Comparison of ENCODE assay signal across 8 cellular contexts in genomic region chr1:98661544-98662353, GRCh38. TPM values are rescaled to one million over a fixed set of nuclear protein-coding genes. Genes with fewer than 3 reads are reported as not detected.
DNase-seq lines count a peak whose midpoint lies in the region; TF ChIP-seq lines count a peak whose summit lies in the region.

TSS of gene SNX7 (plus strand) at chr1:98661721. CDS start at chr1:98661732, 11 bp downstream.

- H3K27me3 ChIP-seq in HAP-1 (ENCODE audit: low read depth) = no peaks in the 10 kb centered on the region

- intact Hi-C loops in activated T-helper 1 cell treated with anti-CD3 and anti-CD28 coated beads, Interleukin-12 subunit alpha, Interleukin-12 subunit beta, Interleukin-2, Interleukin-4 antibody, amounts not matched to agents 30 ng/mL and 10 ng/mL and 1 ng/mL, durations not matched to agents 14 hours and 24 hours and 36 hours (cut with micrococcal nuclease) = no loop called here

- peak; percentile 11 for TF ChIP-seq CTCF in fibroblast of villous mesenchyme (IDR thresholded peaks at IDR 0.05; ENCODE audit: insufficient read depth, low read depth, low read length)

- no peaks in the 10 kb centered on the region for H3K9me3 ChIP-seq in HAP-1

- H3K27me3 Mint-ChIP-seq in activated T-helper 1 cell treated with anti-CD3 and anti-CD28 coated beads, Interleukin-12 subunit alpha, Interleukin-12 subunit beta, Interleukin-2, Interleukin-4 antibody, amounts not matched to agents 30 ng/mL and 10 ng/mL and 1 ng/mL, durations not matched to agents 14 hours and 24 hours and 36 hours (ENCODE audit: insufficient read depth) = peaks cover 31% of the 10 kb centered on the region

- WGBS in urinary bladder = under 1% methylated on average over 80 of the region's 80 CpGs

- H3K27ac Mint-ChIP-seq in activated T-helper 1 cell treated with anti-CD3 and anti-CD28 coated beads, Interleukin-12 subunit alpha, Interleukin-12 subunit beta, Interleukin-2, Interleukin-4 antibody, amounts not matched to agents 30 ng/mL and 10 ng/mL and 1 ng/mL, durations not matched to agents 14 hours and 24 hours and 36 hours = no peak within 1 kb of the TSS

- H3K4me3 ChIP-seq in HAP-1 = peak within 1 kb of the TSS; percentile 50
- H3K4me3 ChIP-seq in fibroblast of villous mesenchyme (ENCODE audit: low read depth, low read length) = peak within 1 kb of the TSS; percentile 88
- H3K4me3 ChIP-seq in urinary bladder (ENCODE audit: low read depth, low read length) = peak within 1 kb of the TSS; percentile 85

- peak; percentile 19 for DNase-seq in activated CD4-positive, alpha-beta T cell treated with anti-CD3 and anti-CD28 coated beads for 48 hours
- DNase-seq in activated CD4-positive, alpha-beta T cell treated with anti-CD3 and anti-CD28 coated beads, Interleukin-2, amount 50 U/mL, for 1 hour = no peak
- DNase-seq in HAP-1 (ENCODE audit: low spot score in 2 of 2) (peak; percentile 51 to 84), NCI-H1105 treated with DMSO at 0.1 percent for 48 hours (lab: John Stamatoyannopoulos, UW) (peak; percentile 74), fibroblast of villous mesenchyme (ENCODE audit: low read depth) (peak; percentile 77), myocyte (ENCODE audit: low read depth) (peak; percentile 87)
- no peak for DNase-seq in activated T-helper 1 cell treated with anti-CD3 and anti-CD28 coated beads, Interleukin-12 subunit alpha, Interleukin-12 subunit beta, Interleukin-2, Interleukin-4 antibody, amounts not matched to agents 30 ng/mL and 10 ng/mL and 1 ng/mL, durations not matched to agents 14 hours and 24 hours and 36 hours (ENCODE audit: low spot score)

- H3K9me3 Mint-ChIP-seq in activated T-helper 1 cell treated with anti-CD3 and anti-CD28 coated beads, Interleukin-12 subunit alpha, Interleukin-12 subunit beta, Interleukin-2, Interleukin-4 antibody, amounts not matched to agents 30 ng/mL and 10 ng/mL and 1 ng/mL, durations not matched to agents 14 hours and 24 hours and 36 hours = no peaks in the 10 kb centered on the region

- H3K4me1 Mint-ChIP-seq in activated T-helper 1 cell treated with anti-CD3 and anti-CD28 coated beads, Interleukin-12 subunit alpha, Interleukin-12 subunit beta, Interleukin-2, Interleukin-4 antibody, amounts not matched to agents 30 ng/mL and 10 ng/mL and 1 ng/mL, durations not matched to agents 14 hours and 24 hours and 36 hours (ENCODE audit: low read depth) = peaks cover 11% of the 10 kb centered on the region

- peak within 1 kb of the TSS; percentile 90 for H3K27ac ChIP-seq in urinary bladder (ENCODE audit: low read depth)

- H3K36me3 ChIP-seq in HAP-1 (replicated peaks) = no peaks in the 10 kb centered on the region
- H3K36me3 ChIP-seq in urinary bladder (ENCODE audit: insufficient read depth) = no peaks in the 10 kb centered on the region

- H3K4me1 ChIP-seq in HAP-1 = no peaks in the 10 kb centered on the region
- no peaks in the 10 kb centered on the region for H3K4me1 ChIP-seq in urinary bladder (ENCODE audit: insufficient read depth)

- peak within 1 kb of the TSS; percentile 70 for H3K4me3 Mint-ChIP-seq in activated T-helper 1 cell treated with anti-CD3 and anti-CD28 coated beads, Interleukin-12 subunit alpha, Interleukin-12 subunit beta, Interleukin-2, Interleukin-4 antibody, amounts not matched to agents 30 ng/mL and 10 ng/mL and 1 ng/mL, durations not matched to agents 14 hours and 24 hours and 36 hours

- no peaks in the 10 kb centered on the region for H3K36me3 Mint-ChIP-seq in activated T-helper 1 cell treated with anti-CD3 and anti-CD28 coated beads, Interleukin-12 subunit alpha, Interleukin-12 subunit beta, Interleukin-2, Interleukin-4 antibody, amounts not matched to agents 30 ng/mL and 10 ng/mL and 1 ng/mL, durations not matched to agents 14 hours and 24 hours and 36 hours (ENCODE audit: low read depth)

- in situ Hi-C loops in HAP-1 (cut with MboI; ENCODE audit: low sequenced_read_pairs) = no loop called here

RNA-seq across cellular contexts. Expression of gene SNX7, which starts in this region (rescaled TPM):
- not detected in 2 replicates for total RNA-seq in activated T-helper 1 cell treated with anti-CD3 and anti-CD28 coated beads, Interleukin-12 subunit alpha, Interleukin-12 subunit beta, Interleukin-2, Interleukin-4 antibody, amounts not matched to agents 30 ng/mL and 10 ng/mL and 1 ng/mL, durations not matched to agents 14 hours and 24 hours and 36 hours
- total RNA-seq in fibroblast of villous mesenchyme (51.2 and 52.7 TPM in 2 replicates), myocyte (25.4 and 43.6 TPM in 2 replicates), urinary bladder (68.5 TPM)
- polyA plus RNA-seq in myocyte (2012) = 19.1 TPM
- polyA plus RNA-seq in urinary bladder = 32.2 TPM

Comparison
In these comparisons a context has a peak if more than half of its experiments do, and no peak if none do; other contexts are left out.
1. RNA of gene SNX7 (total RNA-seq): 68.5 TPM in urinary bladder (single experiment), 51.2 to 52.7 TPM in fibroblast of villous mesenchyme and 25.4 to 43.6 TPM in myocyte; not detected in activated T-helper 1 cell treated with anti-CD3 and anti-CD28 coated beads, Interleukin-12 subunit alpha, Interleukin-12 subunit beta, Interleukin-2, Interleukin-4 antibody, amounts not matched to agents 30 ng/mL and 10 ng/mL and 1 ng/mL, durations not matched to agents 14 hours and 24 hours and 36 hours; every median in the first group is over 10 times any median in the second.
2. DNase-seq: peak in activated CD4-positive, alpha-beta T cell treated with anti-CD3 and anti-CD28 coated beads for 48 hours (single experiment), HAP-1 (2 of 2), NCI-H1105 treated with DMSO at 0.1 percent for 48 hours (single experiment), fibroblast of villous mesenchyme (single experiment) and myocyte (single experiment); none in activated CD4-positive, alpha-beta T cell treated with anti-CD3 and anti-CD28 coated beads, Interleukin-2, amount 50 U/mL, for 1 hour (single experiment) and activated T-helper 1 cell treated with anti-CD3 and anti-CD28 coated beads, Interleukin-12 subunit alpha, Interleukin-12 subunit beta, Interleukin-2, Interleukin-4 antibody, amounts not matched to agents 30 ng/mL and 10 ng/mL and 1 ng/mL, durations not matched to agents 14 hours and 24 hours and 36 hours (single experiment).
3. Peak in every context shown above with its lines, with median percentiles within 50 percentile points of each other: H3K4me3 ChIP-seq.